1 cellular context compared by ENCODE assay signal in genomic region chr9:95772320-95773060, GRCh38.
TF ChIP-seq lines count a peak whose summit lies in the region.

No MANE protein-coding gene starts in this region.

TF ChIP-seq in HepG2, 621 proteins besides CTCF, POLR2A, EP300 and RAD21 (continued from another document and continues in another):
- TF ChIP-seq JDP2 (CRISPR knock-in tag; IDR thresholded peaks at IDR 0.05; ENCODE audit: borderline replicate concordance) (no peak), MXI1 (IDR thresholded peaks at IDR 0.05; ENCODE audit: borderline replicate concordance, low read depth, low read length) (no peak), MTA1 (CRISPR knock-in tag; IDR thresholded peaks at IDR 0.05; ENCODE audit: borderline replicate concordance) (peak; percentile 56; the same call in 1 of the 2 replicates), MEIS1 (CRISPR knock-in tag; IDR thresholded peaks at IDR 0.05; ENCODE audit: borderline replicate concordance) (no peak), PHF21A (CRISPR knock-in tag; IDR thresholded peaks at IDR 0.05) (peak; percentile 73; the same call in 1 of the 2 replicates), SNAPC2 (CRISPR knock-in tag; IDR thresholded peaks at IDR 0.05) (no peak), ATF6 (CRISPR knock-in tag; conservative IDR thresholded peaks at IDR 0.05) (no peak), ZNF570 (CRISPR knock-in tag; IDR thresholded peaks at IDR 0.05; ENCODE audit: borderline replicate concordance) (no peak), KLF11 (CRISPR knock-in tag; IDR thresholded peaks at IDR 0.05) (no peak), FOXP1 (IDR thresholded peaks at IDR 0.05) (no peak), FOXP1 (CRISPR knock-in tag; IDR thresholded peaks at IDR 0.05) (no peak; the same call in 1 of the 2 replicates), NFKB2 (CRISPR knock-in tag; IDR thresholded peaks at IDR 0.05; ENCODE audit: borderline replicate concordance) (no peak), CBX5 (CRISPR knock-in tag; IDR thresholded peaks at IDR 0.05; ENCODE audit: borderline replicate concordance) (no peak), HDAC1 (CRISPR knock-in tag; IDR thresholded peaks at IDR 0.05) (no peak; the same call in 1 of the 2 replicates), ZNF33B (CRISPR knock-in tag; IDR thresholded peaks at IDR 0.05) (no peak), MBD4 (IDR thresholded peaks at IDR 0.05; ENCODE audit: borderline replicate concordance, low read length) (no peak), ZNF263 (CRISPR knock-in tag; IDR thresholded peaks at IDR 0.05) (peak; percentile 47; the same call in 1 of the 2 replicates), KDM5B (CRISPR knock-in tag; IDR thresholded peaks at IDR 0.05; ENCODE audit: borderline replicate concordance) (peak; percentile 15; the same call in 1 of the 2 replicates), SMAD1 (CRISPR knock-in tag; IDR thresholded peaks at IDR 0.05; ENCODE audit: borderline replicate concordance, low read depth) (no peak), MLLT10 (CRISPR knock-in tag; IDR thresholded peaks at IDR 0.05) (no peak), MTF2 (CRISPR knock-in tag; IDR thresholded peaks at IDR 0.05; ENCODE audit: borderline replicate concordance) (no peak), ZNF432 (CRISPR knock-in tag; IDR thresholded peaks at IDR 0.05; ENCODE audit: borderline replicate concordance) (no peak), TBP (CRISPR knock-in tag; IDR thresholded peaks at IDR 0.05) (no peak), ZNF10 (CRISPR knock-in tag; IDR thresholded peaks at IDR 0.05; ENCODE audit: borderline replicate concordance, low read depth) (no peak), NCOA1 (CRISPR knock-in tag; IDR thresholded peaks at IDR 0.05) (no peak), ADNP (CRISPR knock-in tag; IDR thresholded peaks at IDR 0.05) (no peak), YEATS4 (CRISPR knock-in tag; IDR thresholded peaks at IDR 0.05; ENCODE audit: borderline replicate concordance) (peak; percentile 62), SIX4 (CRISPR knock-in tag; IDR thresholded peaks at IDR 0.05) (no peak), SIN3A (IDR thresholded peaks at IDR 0.05; ENCODE audit: borderline replicate concordance, low read depth, low read length) (peak; percentile 60; the same call in 1 of the 2 replicates), DPF2 (CRISPR knock-in tag; IDR thresholded peaks at IDR 0.05; ENCODE audit: borderline replicate concordance, low read depth) (no peak), ATAD3A (CRISPR knock-in tag; IDR thresholded peaks at IDR 0.05) (no peak), KLF13 (CRISPR knock-in tag; IDR thresholded peaks at IDR 0.05) (no peak), HNRNPL (IDR thresholded peaks at IDR 0.05; ENCODE audit: low read depth, low read length) (peak; percentile 97), SMAD9 (CRISPR knock-in tag; IDR thresholded peaks at IDR 0.05) (no peak; the same call in 1 of the 2 replicates), ZNF501 (CRISPR knock-in tag; IDR thresholded peaks at IDR 0.05) (no peak), HNF1B (CRISPR knock-in tag; IDR thresholded peaks at IDR 0.05) (no peak), MYC (CRISPR knock-in tag; IDR thresholded peaks at IDR 0.05; ENCODE audit: borderline replicate concordance) (peak; percentile 28; the same call in 1 of the 2 replicates), ZEB1 (IDR thresholded peaks at IDR 0.05; ENCODE audit: insufficient replicate concordance, low read depth) (peak; percentile 14), XBP1 (CRISPR knock-in tag; IDR thresholded peaks at IDR 0.05) (no peak), MAX (IDR thresholded peaks at IDR 0.05) (peak; percentile 42; the same call in 1 of the 2 replicates), RERE (CRISPR knock-in tag; IDR thresholded peaks at IDR 0.05; ENCODE audit: low read depth) (no peak), MTF1 (CRISPR knock-in tag; IDR thresholded peaks at IDR 0.05) (no peak)
- TF ChIP-seq, protein P1, sequence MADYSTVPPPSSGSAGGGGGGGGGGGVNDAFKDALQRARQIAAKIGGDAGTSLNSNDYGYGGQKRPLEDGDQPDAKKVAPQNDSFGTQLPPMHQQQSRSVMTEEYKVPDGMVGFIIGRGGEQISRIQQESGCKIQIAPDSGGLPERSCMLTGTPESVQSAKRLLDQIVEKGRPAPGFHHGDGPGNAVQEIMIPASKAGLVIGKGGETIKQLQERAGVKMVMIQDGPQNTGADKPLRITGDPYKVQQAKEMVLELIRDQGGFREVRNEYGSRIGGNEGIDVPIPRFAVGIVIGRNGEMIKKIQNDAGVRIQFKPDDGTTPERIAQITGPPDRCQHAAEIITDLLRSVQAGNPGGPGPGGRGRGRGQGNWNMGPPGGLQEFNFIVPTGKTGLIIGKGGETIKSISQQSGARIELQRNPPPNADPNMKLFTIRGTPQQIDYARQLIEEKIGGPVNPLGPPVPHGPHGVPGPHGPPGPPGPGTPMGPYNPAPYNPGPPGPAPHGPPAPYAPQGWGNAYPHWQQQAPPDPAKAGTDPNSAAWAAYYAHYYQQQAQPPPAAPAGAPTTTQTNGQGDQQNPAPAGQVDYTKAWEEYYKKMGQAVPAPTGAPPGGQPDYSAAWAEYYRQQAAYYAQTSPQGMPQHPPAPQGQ (CRISPR knock-in tag; IDR thresholded peaks at IDR 0.05; ENCODE audit: borderline replicate concordance) = no peak
- TF ChIP-seq, protein P2, sequence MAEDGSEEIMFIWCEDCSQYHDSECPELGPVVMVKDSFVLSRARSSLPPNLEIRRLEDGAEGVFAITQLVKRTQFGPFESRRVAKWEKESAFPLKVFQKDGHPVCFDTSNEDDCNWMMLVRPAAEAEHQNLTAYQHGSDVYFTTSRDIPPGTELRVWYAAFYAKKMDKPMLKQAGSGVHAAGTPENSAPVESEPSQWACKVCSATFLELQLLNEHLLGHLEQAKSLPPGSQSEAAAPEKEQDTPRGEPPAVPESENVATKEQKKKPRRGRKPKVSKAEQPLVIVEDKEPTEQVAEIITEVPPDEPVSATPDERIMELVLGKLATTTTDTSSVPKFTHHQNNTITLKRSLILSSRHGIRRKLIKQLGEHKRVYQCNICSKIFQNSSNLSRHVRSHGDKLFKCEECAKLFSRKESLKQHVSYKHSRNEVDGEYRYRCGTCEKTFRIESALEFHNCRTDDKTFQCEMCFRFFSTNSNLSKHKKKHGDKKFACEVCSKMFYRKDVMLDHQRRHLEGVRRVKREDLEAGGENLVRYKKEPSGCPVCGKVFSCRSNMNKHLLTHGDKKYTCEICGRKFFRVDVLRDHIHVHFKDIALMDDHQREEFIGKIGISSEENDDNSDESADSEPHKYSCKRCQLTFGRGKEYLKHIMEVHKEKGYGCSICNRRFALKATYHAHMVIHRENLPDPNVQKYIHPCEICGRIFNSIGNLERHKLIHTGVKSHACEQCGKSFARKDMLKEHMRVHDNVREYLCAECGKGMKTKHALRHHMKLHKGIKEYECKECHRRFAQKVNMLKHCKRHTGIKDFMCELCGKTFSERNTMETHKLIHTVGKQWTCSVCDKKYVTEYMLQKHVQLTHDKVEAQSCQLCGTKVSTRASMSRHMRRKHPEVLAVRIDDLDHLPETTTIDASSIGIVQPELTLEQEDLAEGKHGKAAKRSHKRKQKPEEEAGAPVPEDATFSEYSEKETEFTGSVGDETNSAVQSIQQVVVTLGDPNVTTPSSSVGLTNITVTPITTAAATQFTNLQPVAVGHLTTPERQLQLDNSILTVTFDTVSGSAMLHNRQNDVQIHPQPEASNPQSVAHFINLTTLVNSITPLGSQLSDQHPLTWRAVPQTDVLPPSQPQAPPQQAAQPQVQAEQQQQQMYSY (CRISPR knock-in tag; IDR thresholded peaks at IDR 0.05) = no peak
- TF ChIP-seq, protein P3, sequence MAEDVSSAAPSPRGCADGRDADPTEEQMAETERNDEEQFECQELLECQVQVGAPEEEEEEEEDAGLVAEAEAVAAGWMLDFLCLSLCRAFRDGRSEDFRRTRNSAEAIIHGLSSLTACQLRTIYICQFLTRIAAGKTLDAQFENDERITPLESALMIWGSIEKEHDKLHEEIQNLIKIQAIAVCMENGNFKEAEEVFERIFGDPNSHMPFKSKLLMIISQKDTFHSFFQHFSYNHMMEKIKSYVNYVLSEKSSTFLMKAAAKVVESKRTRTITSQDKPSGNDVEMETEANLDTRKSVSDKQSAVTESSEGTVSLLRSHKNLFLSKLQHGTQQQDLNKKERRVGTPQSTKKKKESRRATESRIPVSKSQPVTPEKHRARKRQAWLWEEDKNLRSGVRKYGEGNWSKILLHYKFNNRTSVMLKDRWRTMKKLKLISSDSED (CRISPR knock-in tag; IDR thresholded peaks at IDR 0.05) = 0 out of 2 replicates have a peak, but pooled peaks have one; percentile 71
- TF ChIP-seq, protein P4, sequence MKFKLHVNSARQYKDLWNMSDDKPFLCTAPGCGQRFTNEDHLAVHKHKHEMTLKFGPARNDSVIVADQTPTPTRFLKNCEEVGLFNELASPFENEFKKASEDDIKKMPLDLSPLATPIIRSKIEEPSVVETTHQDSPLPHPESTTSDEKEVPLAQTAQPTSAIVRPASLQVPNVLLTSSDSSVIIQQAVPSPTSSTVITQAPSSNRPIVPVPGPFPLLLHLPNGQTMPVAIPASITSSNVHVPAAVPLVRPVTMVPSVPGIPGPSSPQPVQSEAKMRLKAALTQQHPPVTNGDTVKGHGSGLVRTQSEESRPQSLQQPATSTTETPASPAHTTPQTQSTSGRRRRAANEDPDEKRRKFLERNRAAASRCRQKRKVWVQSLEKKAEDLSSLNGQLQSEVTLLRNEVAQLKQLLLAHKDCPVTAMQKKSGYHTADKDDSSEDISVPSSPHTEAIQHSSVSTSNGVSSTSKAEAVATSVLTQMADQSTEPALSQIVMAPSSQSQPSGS (CRISPR knock-in tag; IDR thresholded peaks at IDR 0.05) = no peak
